Comparison of ENCODE assay signal across 2 cellular contexts in the genomic region with DNA sequence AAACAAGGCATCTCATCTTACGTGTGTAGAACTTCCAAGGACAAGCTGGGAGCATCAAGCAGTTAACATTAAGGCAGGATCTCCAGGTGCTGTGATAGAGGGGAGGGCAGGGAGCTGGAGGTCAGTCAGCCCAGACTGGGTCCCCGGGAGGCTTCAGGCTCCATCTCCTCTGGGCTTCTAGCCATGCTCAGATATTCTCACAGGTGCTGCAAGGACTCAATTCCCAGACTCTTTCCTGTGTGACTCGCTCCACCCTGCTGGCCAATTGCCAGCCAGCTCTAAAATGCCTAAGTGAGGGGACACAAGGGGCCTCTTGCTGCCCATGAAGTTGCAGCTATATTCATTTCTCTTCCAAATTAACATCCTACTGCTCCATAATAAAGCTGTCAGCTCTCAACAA.
A peak's percentile ranks its signal among the peaks of the same experiment; 100 is the strongest.
TF ChIP-seq lines count a peak whose summit lies in the region.

No MANE protein-coding gene starts in this region.

TF ChIP-seq in HEK293, 187 proteins besides CTCF, POLR2A, EP300 and RAD21 (continued from another document and continues in another):
- TF ChIP-seq SCRT1 (tag by site-specific recombination; IDR thresholded peaks at IDR 0.05; ENCODE audit: borderline replicate concordance) (0 out of 2 replicates have a peak, but pooled peaks have one; percentile 16), REPIN1 (tag by site-specific recombination; IDR thresholded peaks at IDR 0.05; ENCODE audit: low read depth) (no peak), ZNF184 (tag by site-specific recombination; IDR thresholded peaks at IDR 0.05) (no peak), ZBTB20 (tag by site-specific recombination; IDR thresholded peaks at IDR 0.05) (no peak), ZNF121 (tag by site-specific recombination; IDR thresholded peaks at IDR 0.05) (no peak), ZNF658 (tag by site-specific recombination; IDR thresholded peaks at IDR 0.05) (no peak), ZNF426 (tag by site-specific recombination; IDR thresholded peaks at IDR 0.05) (no peak), KLF1 (tag by site-specific recombination; IDR thresholded peaks at IDR 0.05) (no peak), ZNF221 (tag by site-specific recombination; IDR thresholded peaks at IDR 0.05; ENCODE audit: borderline replicate concordance) (no peak), ZNF558 (tag by site-specific recombination; IDR thresholded peaks at IDR 0.05) (no peak), ZNF292 (tag by site-specific recombination; IDR thresholded peaks at IDR 0.05; ENCODE audit: borderline replicate concordance, low read depth) (no peak), ZNF776 (tag by site-specific recombination; IDR thresholded peaks at IDR 0.05; ENCODE audit: borderline replicate concordance) (no peak), ZNF544 (tag by site-specific recombination; IDR thresholded peaks at IDR 0.05) (no peak), ZNF48 (tag by site-specific recombination; IDR thresholded peaks at IDR 0.05) (no peak), ZNF624 (tag by site-specific recombination; IDR thresholded peaks at IDR 0.05) (no peak), ZNF529 (tag by site-specific recombination; IDR thresholded peaks at IDR 0.05; ENCODE audit: insufficient replicate concordance) (no peak), ZNF416 (tag by site-specific recombination; IDR thresholded peaks at IDR 0.05) (no peak)
- TF ChIP-seq, protein P1, sequence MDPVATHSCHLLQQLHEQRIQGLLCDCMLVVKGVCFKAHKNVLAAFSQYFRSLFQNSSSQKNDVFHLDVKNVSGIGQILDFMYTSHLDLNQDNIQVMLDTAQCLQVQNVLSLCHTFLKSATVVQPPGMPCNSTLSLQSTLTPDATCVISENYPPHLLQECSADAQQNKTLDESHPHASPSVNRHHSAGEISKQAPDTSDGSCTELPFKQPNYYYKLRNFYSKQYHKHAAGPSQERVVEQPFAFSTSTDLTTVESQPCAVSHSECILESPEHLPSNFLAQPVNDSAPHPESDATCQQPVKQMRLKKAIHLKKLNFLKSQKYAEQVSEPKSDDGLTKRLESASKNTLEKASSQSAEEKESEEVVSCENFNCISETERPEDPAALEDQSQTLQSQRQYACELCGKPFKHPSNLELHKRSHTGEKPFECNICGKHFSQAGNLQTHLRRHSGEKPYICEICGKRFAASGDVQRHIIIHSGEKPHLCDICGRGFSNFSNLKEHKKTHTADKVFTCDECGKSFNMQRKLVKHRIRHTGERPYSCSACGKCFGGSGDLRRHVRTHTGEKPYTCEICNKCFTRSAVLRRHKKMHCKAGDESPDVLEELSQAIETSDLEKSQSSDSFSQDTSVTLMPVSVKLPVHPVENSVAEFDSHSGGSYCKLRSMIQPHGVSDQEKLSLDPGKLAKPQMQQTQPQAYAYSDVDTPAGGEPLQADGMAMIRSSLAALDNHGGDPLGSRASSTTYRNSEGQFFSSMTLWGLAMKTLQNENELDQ (tag by site-specific recombination; IDR thresholded peaks at IDR 0.05; ENCODE audit: low read depth), result no peak
- TF ChIP-seq, protein P2, sequence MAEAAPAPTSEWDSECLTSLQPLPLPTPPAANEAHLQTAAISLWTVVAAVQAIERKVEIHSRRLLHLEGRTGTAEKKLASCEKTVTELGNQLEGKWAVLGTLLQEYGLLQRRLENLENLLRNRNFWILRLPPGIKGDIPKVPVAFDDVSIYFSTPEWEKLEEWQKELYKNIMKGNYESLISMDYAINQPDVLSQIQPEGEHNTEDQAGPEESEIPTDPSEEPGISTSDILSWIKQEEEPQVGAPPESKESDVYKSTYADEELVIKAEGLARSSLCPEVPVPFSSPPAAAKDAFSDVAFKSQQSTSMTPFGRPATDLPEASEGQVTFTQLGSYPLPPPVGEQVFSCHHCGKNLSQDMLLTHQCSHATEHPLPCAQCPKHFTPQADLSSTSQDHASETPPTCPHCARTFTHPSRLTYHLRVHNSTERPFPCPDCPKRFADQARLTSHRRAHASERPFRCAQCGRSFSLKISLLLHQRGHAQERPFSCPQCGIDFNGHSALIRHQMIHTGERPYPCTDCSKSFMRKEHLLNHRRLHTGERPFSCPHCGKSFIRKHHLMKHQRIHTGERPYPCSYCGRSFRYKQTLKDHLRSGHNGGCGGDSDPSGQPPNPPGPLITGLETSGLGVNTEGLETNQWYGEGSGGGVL (tag by site-specific recombination; IDR thresholded peaks at IDR 0.05), result no peak
- TF ChIP-seq, protein P3, sequence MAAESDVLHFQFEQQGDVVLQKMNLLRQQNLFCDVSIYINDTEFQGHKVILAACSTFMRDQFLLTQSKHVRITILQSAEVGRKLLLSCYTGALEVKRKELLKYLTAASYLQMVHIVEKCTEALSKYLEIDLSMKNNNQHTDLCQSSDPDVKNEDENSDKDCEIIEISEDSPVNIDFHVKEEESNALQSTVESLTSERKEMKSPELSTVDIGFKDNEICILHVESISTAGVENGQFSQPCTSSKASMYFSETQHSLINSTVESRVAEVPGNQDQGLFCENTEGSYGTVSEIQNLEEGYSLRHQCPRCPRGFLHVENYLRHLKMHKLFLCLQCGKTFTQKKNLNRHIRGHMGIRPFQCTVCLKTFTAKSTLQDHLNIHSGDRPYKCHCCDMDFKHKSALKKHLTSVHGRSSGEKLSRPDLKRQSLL (tag by site-specific recombination; IDR thresholded peaks at IDR 0.05), result peak; percentile 75
- TF ChIP-seq, protein P4, sequence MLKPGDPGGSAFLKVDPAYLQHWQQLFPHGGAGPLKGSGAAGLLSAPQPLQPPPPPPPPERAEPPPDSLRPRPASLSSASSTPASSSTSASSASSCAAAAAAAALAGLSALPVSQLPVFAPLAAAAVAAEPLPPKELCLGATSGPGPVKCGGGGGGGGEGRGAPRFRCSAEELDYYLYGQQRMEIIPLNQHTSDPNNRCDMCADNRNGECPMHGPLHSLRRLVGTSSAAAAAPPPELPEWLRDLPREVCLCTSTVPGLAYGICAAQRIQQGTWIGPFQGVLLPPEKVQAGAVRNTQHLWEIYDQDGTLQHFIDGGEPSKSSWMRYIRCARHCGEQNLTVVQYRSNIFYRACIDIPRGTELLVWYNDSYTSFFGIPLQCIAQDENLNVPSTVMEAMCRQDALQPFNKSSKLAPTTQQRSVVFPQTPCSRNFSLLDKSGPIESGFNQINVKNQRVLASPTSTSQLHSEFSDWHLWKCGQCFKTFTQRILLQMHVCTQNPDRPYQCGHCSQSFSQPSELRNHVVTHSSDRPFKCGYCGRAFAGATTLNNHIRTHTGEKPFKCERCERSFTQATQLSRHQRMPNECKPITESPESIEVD (tag by site-specific recombination; IDR thresholded peaks at IDR 0.05), result no peak

TF ChIP-seq in HepG2, 621 proteins besides CTCF, POLR2A, EP300 and RAD21 (continued from another document):
- TF ChIP-seq ZSCAN21 (CRISPR knock-in tag; IDR thresholded peaks at IDR 0.05; ENCODE audit: borderline replicate concordance) (no peak), ZNF180 (CRISPR knock-in tag; IDR thresholded peaks at IDR 0.05; ENCODE audit: borderline replicate concordance, low read depth) (no peak), ZNF460 (CRISPR knock-in tag; IDR thresholded peaks at IDR 0.05; ENCODE audit: borderline replicate concordance) (no peak), ELF1 (CRISPR knock-in tag; IDR thresholded peaks at IDR 0.05) (no peak), MAF1 (CRISPR knock-in tag; IDR thresholded peaks at IDR 0.05; ENCODE audit: borderline replicate concordance) (no peak)
- TF ChIP-seq, protein P5, sequence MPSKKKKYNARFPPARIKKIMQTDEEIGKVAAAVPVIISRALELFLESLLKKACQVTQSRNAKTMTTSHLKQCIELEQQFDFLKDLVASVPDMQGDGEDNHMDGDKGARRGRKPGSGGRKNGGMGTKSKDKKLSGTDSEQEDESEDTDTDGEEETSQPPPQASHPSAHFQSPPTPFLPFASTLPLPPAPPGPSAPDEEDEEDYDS (CRISPR knock-in tag; IDR thresholded peaks at IDR 0.05), result no peak
